In the genomic region with DNA sequence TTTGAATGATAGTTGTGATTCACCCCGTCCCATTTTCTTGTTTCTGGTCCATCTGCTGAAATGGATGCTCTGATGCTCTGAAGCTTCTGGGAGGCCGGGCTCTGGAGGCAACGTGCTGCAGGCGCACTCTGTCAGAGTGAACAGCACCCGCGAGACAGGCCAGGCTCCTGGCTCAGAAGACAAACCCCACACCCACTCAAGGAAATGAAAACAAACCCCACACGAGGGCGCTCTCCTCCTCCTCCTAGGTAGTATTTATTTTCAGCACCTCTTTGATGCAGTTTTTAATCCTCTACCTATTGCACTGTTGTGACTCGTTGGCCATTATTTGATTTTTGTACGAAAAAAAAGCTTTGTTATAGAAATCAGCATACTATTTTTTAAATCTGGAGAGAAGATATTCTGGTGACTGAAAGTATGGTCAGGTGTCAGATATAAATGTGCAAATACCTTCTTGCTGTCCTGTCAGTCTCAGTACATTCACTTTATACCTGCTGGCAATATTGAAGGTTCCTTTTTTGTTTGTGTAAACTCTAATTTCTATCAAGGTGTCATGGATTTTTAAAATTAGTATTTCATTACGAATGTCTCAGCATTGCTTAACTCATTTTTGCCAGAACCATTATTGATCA, we compare ENCODE assay signal across 8 cellular contexts. TPM values are rescaled to one million over a fixed set of nuclear protein-coding genes. Genes with fewer than 3 reads are reported as not detected.
DNase-seq lines count a peak whose midpoint lies in the region; ATAC-seq and TF ChIP-seq lines count a peak whose summit lies in the region.

No MANE protein-coding gene starts in this region.

- no peaks in the 10 kb centered on the region for H3K36me3 Mint-ChIP-seq in glutamatergic neuron (ENCODE audit: unreplicated experiment)

- intact Hi-C loops in sigmoid colon (cut with DNase I), result loop anchor here (2.0 kb wide), 1 partner anchor 135 kb away; a partner anchor contains a TSS

- peaks cover 2% of the 10 kb centered on the region for H3K27me3 Mint-ChIP-seq in glutamatergic neuron (ENCODE audit: unreplicated experiment)

- 16 to 35% methylated on average over 11 of the region's 11 CpGs for WGBS in sigmoid colon, 2 donors

- H3K4me1 ChIP-seq in sigmoid colon, result peaks cover 0 to 32% (median 9%) of the 10 kb centered on the region in 4 donors

- TF ChIP-seq POLR2A in sigmoid colon (IDR thresholded peaks at IDR 0.05), result no peak

- no peak for DNase-seq in AG09319 (ENCODE audit: extremely low read depth, low read depth)
- DNase-seq in RKO (ENCODE audit: low spot score), result peak; percentile 7
- peak; percentile 46 for DNase-seq in activated effector memory CD4-positive, alpha-beta T cell treated with Interleukin-2 at 50 U/mL for 16 hours
- peak; percentile 68 for DNase-seq in glutamatergic neuron
- DNase-seq in sigmoid colon, result peak; percentile 91

- H3K4me1 Mint-ChIP-seq in glutamatergic neuron (ENCODE audit: low read depth, unreplicated experiment), result no peaks in the 10 kb centered on the region

- no peak for TF ChIP-seq EP300 in sigmoid colon (IDR thresholded peaks at IDR 0.05)

- no peaks in the 10 kb centered on the region for H3K9me3 ChIP-seq in sigmoid colon

- H3K27ac ChIP-seq in sigmoid colon, result peak overlapping the region in 2 of 4 donors; percentile 27 to 55

- no peak overlapping the region for H3K27ac Mint-ChIP-seq in glutamatergic neuron (ENCODE audit: unreplicated experiment)

- H3K27me3 ChIP-seq in sigmoid colon, result no peaks in the 10 kb centered on the region

- no peak overlapping the region for H3K4me3 ChIP-seq in sigmoid colon

- H3K9me3 Mint-ChIP-seq in glutamatergic neuron (ENCODE audit: unreplicated experiment), result no peaks in the 10 kb centered on the region

- ATAC-seq in GM21717 (IDR thresholded peaks at IDR 0.05; ENCODE audit: unreplicated experiment), result peak; percentile 49
- ATAC-seq in GM21825 (IDR thresholded peaks at IDR 0.05; ENCODE audit: unreplicated experiment), result no peak
- no peak for ATAC-seq in GM21390 (IDR thresholded peaks at IDR 0.05; ENCODE audit: unreplicated experiment)

- no peaks in the 10 kb centered on the region for H3K36me3 ChIP-seq in sigmoid colon

- no peak overlapping the region for H3K4me3 Mint-ChIP-seq in glutamatergic neuron (ENCODE audit: unreplicated experiment)

- peak; percentile 36 for TF ChIP-seq CTCF in AG09319 (IDR thresholded peaks at IDR 0.05; ENCODE audit: low read depth, low read length)
- peak; percentile 30 for TF ChIP-seq CTCF in glutamatergic neuron (IDR thresholded peaks at IDR 0.05; ENCODE audit: partially characterized antibody, unreplicated experiment)
- peak; percentile 27 to 57 (median 42) for TF ChIP-seq CTCF in sigmoid colon (IDR thresholded peaks at IDR 0.05)

RNA-seq across cellular contexts. Expression of a gene that starts 10.3 kb away (rescaled TPM):
- 25.0 TPM for total RNA-seq in glutamatergic neuron (ENCODE audit: unreplicated experiment)
- 10 to 100 TPM in 2 of 4 donors, 1 to 10 TPM in 2; 6.8 to 15.1 (median 10.6) TPM for total RNA-seq in sigmoid colon
- 1 to 10 TPM in 1 of 3 donors, under 1 TPM in 2; 0.46 to 2.2 (median 0.60) TPM for polyA plus RNA-seq in sigmoid colon

RNA-seq across cellular contexts. Expression of a gene that starts 42.5 kb away (rescaled TPM):
- total RNA-seq in glutamatergic neuron (ENCODE audit: unreplicated experiment) (not detected), sigmoid colon (not detected)
- not detected for polyA plus RNA-seq in sigmoid colon
